8 cellular contexts compared by ENCODE assay signal in genomic region chr19:49487277-49488045, GRCh38. TPM values are rescaled to one million over a fixed set of nuclear protein-coding genes. Genes with fewer than 3 reads are reported as not detected.
DNase-seq lines count a peak whose midpoint lies in the region; FAIRE-seq and TF ChIP-seq lines count a peak whose summit lies in the region.

Gene RPL13A (plus strand): TSS chr19:49487608. CDS start chr19:49487630, 22 bp downstream.

- H3K4me3 ChIP-seq in HFF-Myc (replicated peaks; ENCODE audit: low read depth, low read length) = peak within 1 kb of the TSS; percentile 100
- peak within 1 kb of the TSS; percentile 89 to 98 for H3K4me3 ChIP-seq in neuronal stem cell (ENCODE audit: low read length in 2 of 2)

- H3K23ac ChIP-seq in neuronal stem cell (ENCODE audit: low read depth, low read length, poor library complexity) = peak within 1 kb of the TSS; percentile 83

- peak within 1 kb of the TSS; percentile 74 for H4K8ac ChIP-seq in neuronal stem cell (ENCODE audit: low read depth, low read length)

- H3K9me3 Mint-ChIP-seq in activated naive CD4-positive, alpha-beta T cell treated with anti-CD3 and anti-CD28 coated beads for 36 hours = no peaks in the 10 kb centered on the region

- H3K4me3 Mint-ChIP-seq in activated naive CD4-positive, alpha-beta T cell treated with anti-CD3 and anti-CD28 coated beads for 36 hours = peak within 1 kb of the TSS; percentile 99

- H3K27ac ChIP-seq in neuronal stem cell (replicated peaks; ENCODE audit: low read length) = peak within 1 kb of the TSS; percentile 40

- intact Hi-C loops in activated naive CD4-positive, alpha-beta T cell treated with anti-CD3 and anti-CD28 coated beads for 36 hours (cut with micrococcal nuclease) = loop anchor here (1.0 to 2.0 kb wide), 4 partner anchors 9 to 153 kb away; partner anchors contain the start of genes ALDH16A1, RPS11 and RRAS

- no CpG with 5 or more reads among the region's 57 CpGs for WGBS in neuronal stem cell (ENCODE audit: extremely low coverage in 2 of 2, insufficient read length in 2 of 2, insufficient replicate concordance in 1 of 2), 2 donors

- H4K91ac ChIP-seq in neuronal stem cell (ENCODE audit: low read depth, low read length, poor library complexity) = no peak within 1 kb of the TSS

- CTCF ChIA-PET in activated naive CD4-positive, alpha-beta T cell treated with anti-CD3 and anti-CD28 coated beads for 36 hours (lab: Charles Lee) = interaction anchor here (1.3 kb wide), 1 partner anchor 11 kb away, joined by 5 read pairs; no protein-coding TSS in a partner anchor

- peaks cover 7 to 8% of the 10 kb centered on the region in 2 donors for H3K4me1 ChIP-seq in neuronal stem cell (ENCODE audit: control insufficient read depth in 2 of 2, insufficient read depth in 1 of 2, low read depth in 1 of 2, low read length in 2 of 2)

- H3K4me1 Mint-ChIP-seq in activated naive CD4-positive, alpha-beta T cell treated with anti-CD3 and anti-CD28 coated beads for 36 hours (ENCODE audit: low read depth) = peaks cover 28% of the 10 kb centered on the region

- H3K9me3 ChIP-seq in neuronal stem cell (replicated peaks in 1 of 2; ENCODE audit: control insufficient read depth in 2 of 2, insufficient read depth in 1 of 2, low read depth in 1 of 2, low read length in 2 of 2) = no peaks in the 10 kb centered on the region

- peak within 1 kb of the TSS; percentile 71 for H2AK5ac ChIP-seq in neuronal stem cell (ENCODE audit: low read depth, low read length)

- no peak within 1 kb of the TSS for H3K4ac ChIP-seq in neuronal stem cell (ENCODE audit: low read length)

- peak within 1 kb of the TSS; percentile 86 for H3K14ac ChIP-seq in neuronal stem cell (ENCODE audit: low read length)

- peaks cover 47% of the 10 kb centered on the region for H3K36me3 Mint-ChIP-seq in activated naive CD4-positive, alpha-beta T cell treated with anti-CD3 and anti-CD28 coated beads for 36 hours (ENCODE audit: low read depth)

- no peaks in the 10 kb centered on the region for H3K27me3 ChIP-seq in neuronal stem cell (ENCODE audit: control insufficient read depth in 3 of 3, insufficient read depth in 3 of 3, low read depth in 1 of 3, low read length in 3 of 3)

- H3K9ac ChIP-seq in neuronal stem cell (ENCODE audit: low read depth, low read length, poor library complexity) = peak within 1 kb of the TSS; percentile 91

- H2BK5ac ChIP-seq in neuronal stem cell (ENCODE audit: low read length) = peak within 1 kb of the TSS; percentile 77

- no peak within 1 kb of the TSS for H2BK12ac ChIP-seq in neuronal stem cell (ENCODE audit: low read length)

- TF ChIP-seq CTCF in HFF-Myc (IDR thresholded peaks at IDR 0.05; ENCODE audit: low read depth, low read length, missing control alignments) (no peak), subcutaneous adipose tissue (IDR thresholded peaks at IDR 0.05; ENCODE audit: low read depth) (no peak)

- H3K36me3 ChIP-seq in neuronal stem cell (replicated peaks in 1 of 2; ENCODE audit: control insufficient read depth in 2 of 2, insufficient read depth in 2 of 2, low read length in 2 of 2) = peaks cover 35 to 43% of the 10 kb centered on the region in 2 donors

- no peaks in the 10 kb centered on the region for H3K27me3 Mint-ChIP-seq in activated naive CD4-positive, alpha-beta T cell treated with anti-CD3 and anti-CD28 coated beads for 36 hours (ENCODE audit: low read depth)

- H2BK120ac ChIP-seq in neuronal stem cell (ENCODE audit: low read depth, low read length) = peak within 1 kb of the TSS; percentile 78

- peaks cover 14% of the 10 kb centered on the region for H3K79me1 ChIP-seq in neuronal stem cell (ENCODE audit: low read depth, low read length)

- H3K27ac Mint-ChIP-seq in activated naive CD4-positive, alpha-beta T cell treated with anti-CD3 and anti-CD28 coated beads for 36 hours = peak within 1 kb of the TSS; percentile 95

- peak within 1 kb of the TSS; percentile 79 for H3K4me2 ChIP-seq in neuronal stem cell (ENCODE audit: insufficient read depth, low read length, poor library complexity, severe bottlenecking)

- peak; percentile 99 for DNase-seq in GM03348 (ENCODE audit: low spot score)
- peak; percentile 98 for DNase-seq in HFF-Myc (ENCODE audit: extremely low read depth, low read depth)
- peak; percentile 99 for DNase-seq in NAMALWA (ENCODE audit: low spot score)
- DNase-seq in SK-N-DZ (ENCODE audit: low spot score) = peak; percentile 97
- peak; percentile 100 for DNase-seq in activated naive CD4-positive, alpha-beta T cell treated with anti-CD3 and anti-CD28 coated beads for 36 hours
- DNase-seq in frontal cortex (ENCODE audit: low spot score in 2 of 2) = peak; percentile 90 to 97
- peak; percentile 100 for DNase-seq in neuronal stem cell (ENCODE audit: low spot score)

- FAIRE-seq in frontal cortex (lab: Jason Lieb, UNC) = peak; percentile 86

- peak within 1 kb of the TSS; percentile 92 for H3K18ac ChIP-seq in neuronal stem cell (ENCODE audit: low read length)

- H2AFZ ChIP-seq in neuronal stem cell (ENCODE audit: low read length) = peak within 1 kb of the TSS; percentile 89

- H2BK15ac ChIP-seq in neuronal stem cell (ENCODE audit: low read length) = no peak within 1 kb of the TSS

RNA-seq across cellular contexts. Expression of gene RPL13A, which starts in this region (rescaled TPM):
- 2,059 and 2,161 TPM in 2 replicates for polyA plus RNA-seq in SK-N-DZ (2014; cell fraction: cytosol; rRNA removed)
- 1,139 and 1,390 TPM in 2 replicates for polyA plus RNA-seq in SK-N-DZ (2014; cell fraction: nucleus; rRNA removed)
- total RNA-seq in activated naive CD4-positive, alpha-beta T cell treated with anti-CD3 and anti-CD28 coated beads for 36 hours = 1,000 to 10,000 TPM; 4,441 to 4,607 TPM
- 2,981 TPM for total RNA-seq in frontal cortex
- polyA plus RNA-seq in neuronal stem cell (2013, experiment 1 of 2) = 6,856 TPM
- polyA plus RNA-seq in neuronal stem cell (2013, experiment 2 of 2) = 6,819 TPM
- total RNA-seq in subcutaneous adipose tissue = 1,000 to 10,000 TPM; 2,421 to 3,217 (median 2,855) TPM

Comparison
In these comparisons a context has a peak if more than half of its experiments do, and no peak if none do; other contexts are left out.
1. Peak in every context shown above with its lines: DNase-seq, H3K4me3 ChIP-seq and H3K27ac ChIP-seq.